In genomic region chr10:68424454-68425014, GRCh38 we compare ENCODE assay signal across 1 cellular context.
TF ChIP-seq lines count a peak whose summit lies in the region.

No MANE protein-coding gene starts in this region.

TF ChIP-seq in GM23338, 12 proteins besides CTCF, POLR2A, EP300 and RAD21 (continued from another document):
- TF ChIP-seq REST (IDR thresholded peaks at IDR 0.05; ENCODE audit: unreplicated experiment) (no peak), NANOG (IDR thresholded peaks at IDR 0.05; ENCODE audit: borderline replicate concordance) (no peak), POLR2AphosphoS5 (IDR thresholded peaks at IDR 0.05; ENCODE audit: low read depth) (no peak), CREB1 (CRISPR knock-in tag; IDR thresholded peaks at IDR 0.05; ENCODE audit: low read depth) (no peak)
- TF ChIP-seq, protein P1, sequence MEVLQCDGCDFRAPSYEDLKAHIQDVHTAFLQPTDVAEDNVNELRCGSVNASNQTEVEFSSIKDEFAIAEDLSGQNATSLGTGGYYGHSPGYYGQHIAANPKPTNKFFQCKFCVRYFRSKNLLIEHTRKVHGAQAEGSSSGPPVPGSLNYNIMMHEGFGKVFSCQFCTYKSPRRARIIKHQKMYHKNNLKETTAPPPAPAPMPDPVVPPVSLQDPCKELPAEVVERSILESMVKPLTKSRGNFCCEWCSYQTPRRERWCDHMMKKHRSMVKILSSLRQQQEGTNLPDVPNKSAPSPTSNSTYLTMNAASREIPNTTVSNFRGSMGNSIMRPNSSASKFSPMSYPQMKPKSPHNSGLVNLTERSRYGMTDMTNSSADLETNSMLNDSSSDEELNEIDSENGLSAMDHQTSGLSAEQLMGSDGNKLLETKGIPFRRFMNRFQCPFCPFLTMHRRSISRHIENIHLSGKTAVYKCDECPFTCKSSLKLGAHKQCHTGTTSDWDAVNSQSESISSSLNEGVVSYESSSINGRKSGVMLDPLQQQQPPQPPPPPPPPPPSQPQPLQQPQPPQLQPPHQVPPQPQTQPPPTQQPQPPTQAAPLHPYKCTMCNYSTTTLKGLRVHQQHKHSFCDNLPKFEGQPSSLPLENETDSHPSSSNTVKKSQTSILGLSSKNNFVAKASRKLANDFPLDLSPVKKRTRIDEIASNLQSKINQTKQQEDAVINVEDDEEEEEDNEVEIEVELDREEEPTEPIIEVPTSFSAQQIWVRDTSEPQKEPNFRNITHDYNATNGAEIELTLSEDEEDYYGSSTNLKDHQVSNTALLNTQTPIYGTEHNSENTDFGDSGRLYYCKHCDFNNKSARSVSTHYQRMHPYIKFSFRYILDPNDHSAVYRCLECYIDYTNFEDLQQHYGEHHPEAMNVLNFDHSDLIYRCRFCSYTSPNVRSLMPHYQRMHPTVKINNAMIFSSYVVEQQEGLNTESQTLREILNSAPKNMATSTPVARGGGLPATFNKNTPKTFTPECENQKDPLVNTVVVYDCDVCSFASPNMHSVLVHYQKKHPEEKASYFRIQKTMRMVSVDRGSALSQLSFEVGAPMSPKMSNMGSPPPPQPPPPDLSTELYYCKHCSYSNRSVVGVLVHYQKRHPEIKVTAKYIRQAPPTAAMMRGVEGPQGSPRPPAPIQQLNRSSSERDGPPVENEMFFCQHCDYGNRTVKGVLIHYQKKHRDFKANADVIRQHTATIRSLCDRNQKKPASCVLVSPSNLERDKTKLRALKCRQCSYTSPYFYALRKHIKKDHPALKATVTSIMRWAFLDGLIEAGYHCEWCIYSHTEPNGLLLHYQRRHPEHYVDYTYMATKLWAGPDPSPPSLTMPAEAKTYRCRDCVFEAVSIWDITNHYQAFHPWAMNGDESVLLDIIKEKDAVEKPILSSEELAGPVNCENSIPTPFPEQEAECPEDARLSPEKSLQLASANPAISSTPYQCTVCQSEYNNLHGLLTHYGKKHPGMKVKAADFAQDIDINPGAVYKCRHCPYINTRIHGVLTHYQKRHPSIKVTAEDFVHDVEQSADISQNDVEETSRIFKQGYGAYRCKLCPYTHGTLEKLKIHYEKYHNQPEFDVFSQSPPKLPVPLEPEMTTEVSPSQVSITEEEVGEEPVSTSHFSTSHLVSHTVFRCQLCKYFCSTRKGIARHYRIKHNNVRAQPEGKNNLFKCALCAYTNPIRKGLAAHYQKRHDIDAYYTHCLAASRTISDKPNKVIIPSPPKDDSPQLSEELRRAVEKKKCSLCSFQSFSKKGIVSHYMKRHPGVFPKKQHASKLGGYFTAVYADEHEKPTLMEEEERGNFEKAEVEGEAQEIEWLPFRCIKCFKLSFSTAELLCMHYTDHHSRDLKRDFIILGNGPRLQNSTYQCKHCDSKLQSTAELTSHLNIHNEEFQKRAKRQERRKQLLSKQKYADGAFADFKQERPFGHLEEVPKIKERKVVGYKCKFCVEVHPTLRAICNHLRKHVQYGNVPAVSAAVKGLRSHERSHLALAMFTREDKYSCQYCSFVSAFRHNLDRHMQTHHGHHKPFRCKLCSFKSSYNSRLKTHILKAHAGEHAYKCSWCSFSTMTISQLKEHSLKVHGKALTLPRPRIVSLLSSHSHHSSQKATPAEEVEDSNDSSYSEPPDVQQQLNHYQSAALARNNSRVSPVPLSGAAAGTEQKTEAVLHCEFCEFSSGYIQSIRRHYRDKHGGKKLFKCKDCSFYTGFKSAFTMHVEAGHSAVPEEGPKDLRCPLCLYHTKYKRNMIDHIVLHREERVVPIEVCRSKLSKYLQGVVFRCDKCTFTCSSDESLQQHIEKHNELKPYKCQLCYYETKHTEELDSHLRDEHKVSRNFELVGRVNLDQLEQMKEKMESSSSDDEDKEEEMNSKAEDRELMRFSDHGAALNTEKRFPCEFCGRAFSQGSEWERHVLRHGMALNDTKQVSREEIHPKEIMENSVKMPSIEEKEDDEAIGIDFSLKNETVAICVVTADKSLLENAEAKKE (CRISPR knock-in tag; IDR thresholded peaks at IDR 0.05), result no peak
